ENCODE assay signal across 23 cellular contexts in the genomic region with DNA sequence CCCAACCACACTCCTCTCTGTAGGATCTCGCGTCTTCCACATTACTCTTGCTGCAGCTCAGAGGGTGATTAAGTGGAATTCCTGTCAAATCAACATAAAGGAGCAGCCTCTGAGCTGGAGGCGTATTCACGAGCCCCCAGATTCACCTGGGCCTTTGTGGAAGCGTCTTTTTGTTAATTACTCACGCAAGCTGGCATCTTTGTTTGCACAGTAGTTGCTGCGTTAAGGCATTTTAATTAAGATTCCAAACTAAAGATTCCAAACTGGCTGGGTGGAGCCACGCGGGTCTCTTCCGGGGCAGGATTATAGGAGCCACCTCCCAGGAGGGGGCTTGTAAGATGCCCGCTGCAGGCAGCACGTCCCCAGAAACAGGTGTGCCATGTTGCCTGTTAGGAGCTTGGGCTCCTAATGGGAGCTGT. TPM values are rescaled to one million over a fixed set of nuclear protein-coding genes. Genes with fewer than 3 reads are reported as not detected.
"Had no signal": no experiment of that assay in that cellular context is flagged by ENCODE, and none has a peak within 500 bp of the region (broad histone marks: within the 10 kb centered on the region; RNA-seq: fewer than 3 reads in every experiment).

No MANE protein-coding gene starts in this region.

- H3K27ac Mint-ChIP-seq: activated CD4-positive, alpha-beta T cell treated with anti-CD3 and anti-CD28 coated beads, Interleukin-2, amount 10 ng/mL, durations not matched to agents 24 days and 14 days; progenitor cell of endocrine pancreas; stimulated activated naive CD8-positive, alpha-beta T cell treated with anti-CD3 and anti-CD28 coated beads, Interleukin-15, Interleukin-2, amounts not matched to agents 100 ng/mL and 50 ng/mL, for 24 hours; T-helper 2 cell treated with Interferon-gamma antibody and Interleukin-4, amounts not matched to agents 5 μg/mL and 100 μg/mL, for 36 hours had no signal

- H3K27me3 ChIP-seq: cardiac muscle cell, colonic mucosa, uterus had no signal

- ATAC-seq: foreskin keratinocyte, left colon, lower lobe of right lung, right cardiac atrium had no signal

- DNase-seq: activated CD4-positive, alpha-beta T cell treated with anti-CD3 and anti-CD28 coated beads, Interleukin-2, amount 10 ng/mL, durations not matched to agents 24 days and 14 days; activated CD4-positive, CD25-positive, alpha-beta regulatory T cell; activated naive CD4-positive, alpha-beta T cell treated with anti-CD3 and anti-CD28 coated beads, Interleukin-2, amount 50 U/mL, for 16 hours; activated T-cell treated with anti-CD3 and anti-CD28 coated beads, Interleukin-2, amount 50 U/mL, for 1 hour; colonic mucosa; effector CD8-positive, alpha-beta T cell; foreskin keratinocyte; left colon; lower lobe of right lung; midbrain; right cardiac atrium; stimulated activated CD4-positive, alpha-beta T cell treated with anti-CD3 and anti-CD28 coated beads, Interleukin-15, amount 100 ng/mL, for 24 hours; stimulated activated CD4-positive, alpha-beta T cell treated with anti-CD3 and anti-CD28 coated beads, Interleukin-4, amount 100 ng/mL, for 24 hours; uterus had no signal

- H3K4me3 ChIP-seq: cardiac muscle cell, colonic mucosa, lower lobe of right lung, skin epidermis, suprapubic skin, uterus had no signal

- H3K4me1 ChIP-seq: colonic mucosa, foreskin keratinocyte, uterus had no signal

- H3K27ac ChIP-seq: cardiac muscle cell, colonic mucosa, foreskin keratinocyte, lower lobe of right lung, suprapubic skin had no signal

- H3K9me3 Mint-ChIP-seq: activated CD4-positive, alpha-beta T cell treated with anti-CD3 and anti-CD28 coated beads, Interleukin-2, amount 10 ng/mL, durations not matched to agents 24 days and 14 days; stimulated activated naive CD8-positive, alpha-beta T cell treated with anti-CD3 and anti-CD28 coated beads, Interleukin-15, Interleukin-2, amounts not matched to agents 100 ng/mL and 50 ng/mL, for 24 hours; T-helper 2 cell treated with Interferon-gamma antibody and Interleukin-4, amounts not matched to agents 5 μg/mL and 100 μg/mL, for 36 hours had no signal

- H3K4me1 Mint-ChIP-seq: activated CD4-positive, alpha-beta T cell treated with anti-CD3 and anti-CD28 coated beads, Interleukin-2, amount 10 ng/mL, durations not matched to agents 24 days and 14 days had no signal

- H3K9me3 ChIP-seq: colonic mucosa, lower lobe of right lung, suprapubic skin, uterus had no signal

- H3K36me3 ChIP-seq: cardiac muscle cell, colonic mucosa, lower lobe of right lung, suprapubic skin, uterus had no signal

- H3K4me3 Mint-ChIP-seq: activated CD4-positive, alpha-beta T cell treated with anti-CD3 and anti-CD28 coated beads, Interleukin-2, amount 10 ng/mL, durations not matched to agents 24 days and 14 days; stimulated activated naive CD8-positive, alpha-beta T cell treated with anti-CD3 and anti-CD28 coated beads, Interleukin-15, Interleukin-2, amounts not matched to agents 100 ng/mL and 50 ng/mL, for 24 hours; T-helper 2 cell treated with Interferon-gamma antibody and Interleukin-4, amounts not matched to agents 5 μg/mL and 100 μg/mL, for 36 hours had no signal

RNA-seq across cellular contexts. Expression of gene RFPL3, which starts 21.5 kb away (rescaled TPM):
- total RNA-seq: activated CD4-positive, alpha-beta T cell treated with anti-CD3 and anti-CD28 coated beads, Interleukin-2, amount 10 ng/mL, durations not matched to agents 24 days and 14 days; activated CD8-positive, alpha-beta memory T cell treated with anti-CD3 and anti-CD28 coated beads for 36 hours; cardiac muscle cell; colonic mucosa; foreskin keratinocyte; left colon; lower lobe of right lung; myocyte; progenitor cell of endocrine pancreas; right cardiac atrium; suprapubic skin; uterus had no signal
- polyA plus RNA-seq: adipose tissue, cardiac muscle cell, foreskin keratinocyte, right cardiac atrium had no signal
